12 cellular contexts compared by ENCODE assay signal in the genomic region with DNA sequence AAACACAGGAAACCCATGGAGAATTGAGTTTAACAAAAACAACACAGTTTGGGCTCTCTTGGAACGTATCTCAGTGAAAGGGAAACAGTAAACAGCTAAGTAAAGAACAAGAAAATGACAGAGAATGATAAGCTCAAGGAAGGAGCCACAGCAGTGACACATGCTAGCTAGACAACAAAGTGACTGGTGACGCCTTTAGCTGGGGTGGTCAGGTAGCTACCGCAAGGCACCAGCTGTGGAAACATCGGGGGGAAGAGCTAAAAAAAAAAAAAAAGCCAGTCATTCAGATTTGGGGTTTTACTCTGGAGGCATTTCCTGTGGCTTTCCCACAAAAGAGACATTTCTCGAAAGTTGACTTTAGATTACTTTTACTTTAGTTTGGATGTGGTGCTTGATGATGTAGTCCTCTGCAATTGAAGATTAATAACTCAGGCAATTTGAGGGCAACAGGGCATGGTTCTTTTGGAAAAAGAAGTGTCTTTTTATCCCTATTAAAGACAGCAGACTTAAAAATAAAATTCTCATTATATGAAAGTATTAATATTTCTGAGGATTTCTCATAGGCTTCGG. TPM values are rescaled to one million over a fixed set of nuclear protein-coding genes. Genes with fewer than 3 reads are reported as not detected.
DNase-seq lines count a peak whose midpoint lies in the region; ATAC-seq and TF ChIP-seq lines count a peak whose summit lies in the region.
"Had no signal": no experiment of that assay in that cellular context is flagged by ENCODE, and none has a peak within 500 bp of the region (broad histone marks: within the 10 kb centered on the region; RNA-seq: fewer than 3 reads in every experiment).

No MANE protein-coding gene starts in this region.

- H2AK5ac ChIP-seq in mesendoderm (ENCODE audit: low read length), result no peak overlapping the region

- peak overlapping the region; percentile 33 for H3K4me2 ChIP-seq in Loucy (ENCODE audit: low read depth, low read length, poor library complexity, severe bottlenecking)
- no peak overlapping the region for H3K4me2 ChIP-seq in mammary epithelial cell (ENCODE audit: insufficient read depth, low read depth, low read length)
- no peak overlapping the region for H3K4me2 ChIP-seq in mesendoderm (ENCODE audit: low read length)

- H3K9ac ChIP-seq in Loucy (ENCODE audit: low read depth, low read length, poor library complexity, severe bottlenecking) (no peak overlapping the region), mammary epithelial cell (ENCODE audit: insufficient read depth, low read length) (no peak overlapping the region), mesendoderm (ENCODE audit: low read length) (no peak overlapping the region)

- no peak overlapping the region for H3K18ac ChIP-seq in mesendoderm (ENCODE audit: low read length)

- no peak overlapping the region for H4K5ac ChIP-seq in mesendoderm (ENCODE audit: low read length)

- H3K4me3 ChIP-seq in CD8-positive, alpha-beta T cell (ENCODE audit: low read depth, low read length), result no peak overlapping the region
- H3K4me3 ChIP-seq in Loucy (ENCODE audit: low read length, poor library complexity, severe bottlenecking) (no peak overlapping the region), mammary epithelial cell (replicated peaks in 1 of 3; ENCODE audit: insufficient read depth in 1 of 3, low read depth in 2 of 3, low read length in 3 of 3) (no peak overlapping the region), mesendoderm (ENCODE audit: low read length) (no peak overlapping the region)
- H3K4me3 ChIP-seq: lung had no signal

- H3F3A ChIP-seq in Loucy (ENCODE audit: low read depth), result no peaks in the 10 kb centered on the region

- dilution Hi-C loops in mammary epithelial cell (cut with HindIII; ENCODE audit: low sequenced_read_pairs), result no loop called here

- TF ChIP-seq CTCF in CD8-positive, alpha-beta T cell (IDR thresholded peaks at IDR 0.05), result no peak
- TF ChIP-seq CTCF in Loucy (conservative IDR thresholded peaks at IDR 0.05; ENCODE audit: low read length) (no peak), mammary epithelial cell (conservative IDR thresholded peaks at IDR 0.05 in 1 of 2, IDR thresholded peaks at IDR 0.05 in 1 of 2; ENCODE audit: extremely low read depth in 1 of 2, insufficient read depth in 1 of 2, low read depth in 1 of 2, low read length in 2 of 2) (no peak)

- ATAC-seq in CD8-positive, alpha-beta T cell, result peak; percentile 81
- ATAC-seq in activated T-cell treated with anti-CD3 and anti-CD28 coated beads, Interleukin-2, amount 50 U/mL, for 4 hours, result peak; percentile 95
- ATAC-seq in GM18858 (IDR thresholded peaks at IDR 0.05; ENCODE audit: unreplicated experiment), result no peak
- ATAC-seq: PC-3 had no signal

- H2BK120ac ChIP-seq in mesendoderm (ENCODE audit: low read depth, low read length), result no peak overlapping the region

- H3K9me3 ChIP-seq in CD8-positive, alpha-beta T cell (ENCODE audit: low read length), result no peaks in the 10 kb centered on the region
- H3K9me3 ChIP-seq in Loucy (ENCODE audit: insufficient read depth, low read depth, low read length), result no peaks in the 10 kb centered on the region
- H3K9me3 ChIP-seq in mammary epithelial cell (replicated peaks; ENCODE audit: insufficient read depth, low read length), result no peaks in the 10 kb centered on the region

- peaks cover 47% of the 10 kb centered on the region for H3K4me1 Mint-ChIP-seq in CD8-positive, alpha-beta T cell (ENCODE audit: low read depth)
- H3K4me1 Mint-ChIP-seq in activated T-cell treated with anti-CD3 and anti-CD28 coated beads, Interleukin-2, amount 50 U/mL, for 4 hours (ENCODE audit: low read depth), result peaks cover 61% of the 10 kb centered on the region

- CTCF ChIA-PET in CD8-positive, alpha-beta T cell (lab: Charles Lee), result no interaction called here
- CTCF ChIA-PET in mammary epithelial cell (lab: Charles Lee; ENCODE audit: low non-redundant PET), result no interaction called here

- peak overlapping the region; percentile 66 for H3K27ac Mint-ChIP-seq in CD8-positive, alpha-beta T cell
- H3K27ac Mint-ChIP-seq: IgD-negative memory B cell had no signal

- H3K27me3 ChIP-seq in CD8-positive, alpha-beta T cell (ENCODE audit: insufficient read depth, low read length), result peaks cover 11% of the 10 kb centered on the region
- H3K27me3 ChIP-seq in Loucy (ENCODE audit: insufficient read depth, low read length, poor library complexity, severe bottlenecking), result no peaks in the 10 kb centered on the region
- H3K27me3 ChIP-seq in mammary epithelial cell (ENCODE audit: insufficient read depth, low read length), result no peaks in the 10 kb centered on the region
- H3K27me3 ChIP-seq in mesendoderm (ENCODE audit: insufficient read depth, low read length, poor library complexity), result no peaks in the 10 kb centered on the region

- no peaks in the 10 kb centered on the region for H3K79me1 ChIP-seq in mesendoderm (ENCODE audit: low read length)

- H2BK5ac ChIP-seq in mesendoderm (ENCODE audit: low read length), result no peak overlapping the region

- no peaks in the 10 kb centered on the region for H3K9me2 ChIP-seq in Loucy (replicated peaks; ENCODE audit: low read depth, low read length)

- no peak overlapping the region for H2BK15ac ChIP-seq in mesendoderm (replicated peaks; ENCODE audit: low read depth)

- 90% methylated on average over 6 of the region's 6 CpGs for WGBS in mammary epithelial cell (ENCODE audit: low coverage, missing lambda C conversion rate)
- no CpG with 5 or more reads among the region's 6 CpGs for whole genome bisulfite sequencing in mesendoderm (ENCODE audit: extremely low coverage, insufficient coverage, low lambda C conversion rate)

- H3K9me3 Mint-ChIP-seq in CD8-positive, alpha-beta T cell, result no peaks in the 10 kb centered on the region
- H3K9me3 Mint-ChIP-seq in activated T-cell treated with anti-CD3 and anti-CD28 coated beads, Interleukin-2, amount 50 U/mL, for 4 hours, result peaks cover 5% of the 10 kb centered on the region

- peak in 5 of 7 experiments; percentile 21 to 78 (median 50) for DNase-seq in CD8-positive, alpha-beta T cell
- peak; percentile 36 for DNase-seq in activated T-cell treated with anti-CD3 and anti-CD28 coated beads, Interleukin-2, amount 50 U/mL, for 4 hours
- peak; percentile 20 to 40 for DNase-seq in stimulated activated CD4-positive, alpha-beta T cell treated with anti-CD3 and anti-CD28 coated beads, Interleukin-12 subunit alpha, Interleukin-12 subunit beta, amount 100 ng/mL, for 24 hours (ENCODE audit: low read depth in 2 of 2)
- no peak for DNase-seq in mammary epithelial cell
- DNase-seq in mesendoderm, result no peak
- DNase-seq in kidney tubule cell (ENCODE audit: low spot score), result no peak
- DNase-seq: C1 segment of cervical spinal cord, PC-3 had no signal

- POLR2A ChIA-PET in CD8-positive, alpha-beta T cell (lab: Charles Lee), result interaction anchor here (1.3 kb wide), 1 partner anchor 15 kb away, joined by 3 read pairs; no protein-coding TSS in a partner anchor

- no peak overlapping the region for H4K8ac ChIP-seq in mesendoderm (ENCODE audit: low read depth, low read length)

- H3K79me2 ChIP-seq in Loucy (ENCODE audit: insufficient read depth, low read length), result no peaks in the 10 kb centered on the region
- no peaks in the 10 kb centered on the region for H3K79me2 ChIP-seq in mammary epithelial cell (ENCODE audit: insufficient read depth, low read length)
- no peaks in the 10 kb centered on the region for H3K79me2 ChIP-seq in mesendoderm (ENCODE audit: control insufficient read depth, insufficient read depth, low read length)

- H3K4me1 ChIP-seq in CD8-positive, alpha-beta T cell (ENCODE audit: insufficient read depth, low read length), result peaks cover 40% of the 10 kb centered on the region
- H3K4me1 ChIP-seq in Loucy (ENCODE audit: insufficient read depth, low read length, poor library complexity, severe bottlenecking), result peaks cover 16% of the 10 kb centered on the region
- H3K4me1 ChIP-seq in mammary epithelial cell (ENCODE audit: insufficient read depth, low read length), result peaks cover 4% of the 10 kb centered on the region
- H3K4me1 ChIP-seq in mesendoderm (ENCODE audit: control insufficient read depth, low read depth, low read length), result no peaks in the 10 kb centered on the region

- H3K56ac ChIP-seq in mesendoderm (ENCODE audit: low read length), result no peak overlapping the region

- H2AFZ ChIP-seq in Loucy (ENCODE audit: low read length) (no peak overlapping the region), mammary epithelial cell (ENCODE audit: low read depth, low read length) (no peak overlapping the region)

- in situ Hi-C loops in mammary epithelial cell (cut with MboI; ENCODE audit: low sequenced_read_pairs in 2 of 2), result no loop called here

- H3K4ac ChIP-seq in mesendoderm (ENCODE audit: low read depth, low read length), result no peak overlapping the region

- no TSS peak for BruUV-seq in mammary epithelial cell (replicated peaks; lab: Mats Ljungman, UMichigan)

- intact Hi-C loops in CD8-positive, alpha-beta T cell (cut with DNase I, micrococcal nuclease), result no loop called here
- intact Hi-C loops in mammary epithelial cell (cut with micrococcal nuclease), result no loop called here

- no peak overlapping the region for H3K27ac ChIP-seq in CD8-positive, alpha-beta T cell (ENCODE audit: low read depth, low read length)
- H3K27ac ChIP-seq in mammary epithelial cell (ENCODE audit: insufficient read depth, low read depth, low read length) (no peak overlapping the region), mesendoderm (ENCODE audit: low read depth, low read length) (no peak overlapping the region)

- no peaks in the 10 kb centered on the region for H3K36me3 ChIP-seq in CD8-positive, alpha-beta T cell (ENCODE audit: insufficient read depth, low read length)
- H3K36me3 ChIP-seq in Loucy (ENCODE audit: insufficient read depth, low read length) (no peaks in the 10 kb centered on the region), mammary epithelial cell (ENCODE audit: insufficient read depth, low read length) (no peaks in the 10 kb centered on the region), mesendoderm (ENCODE audit: control insufficient read depth, insufficient read depth, low read length) (no peaks in the 10 kb centered on the region)

- H3K23ac ChIP-seq in mesendoderm (ENCODE audit: low read length), result no peak overlapping the region

- H3K4me3 Mint-ChIP-seq in CD8-positive, alpha-beta T cell, result peak overlapping the region; percentile 20
- no peak overlapping the region for H3K4me3 Mint-ChIP-seq in activated T-cell treated with anti-CD3 and anti-CD28 coated beads, Interleukin-2, amount 50 U/mL, for 4 hours
- H3K4me3 Mint-ChIP-seq: IgD-negative memory B cell had no signal

- H3K36me3 Mint-ChIP-seq in CD8-positive, alpha-beta T cell, result no peaks in the 10 kb centered on the region
- no peaks in the 10 kb centered on the region for H3K36me3 Mint-ChIP-seq in activated T-cell treated with anti-CD3 and anti-CD28 coated beads, Interleukin-2, amount 50 U/mL, for 4 hours (ENCODE audit: insufficient read depth)
- H3K36me3 Mint-ChIP-seq: IgD-negative memory B cell had no signal

- H4K20me1 ChIP-seq in Loucy (ENCODE audit: insufficient read depth, low read length, poor library complexity, severe bottlenecking) (no peaks in the 10 kb centered on the region), mammary epithelial cell (ENCODE audit: insufficient read depth, low read length) (no peaks in the 10 kb centered on the region)

- H3K27me3 Mint-ChIP-seq in CD8-positive, alpha-beta T cell (ENCODE audit: low read depth), result peaks cover 36% of the 10 kb centered on the region
- H3K27me3 Mint-ChIP-seq in activated T-cell treated with anti-CD3 and anti-CD28 coated beads, Interleukin-2, amount 50 U/mL, for 4 hours (ENCODE audit: low read depth), result peaks cover 33% of the 10 kb centered on the region

RNA-seq across cellular contexts. Expression of gene FHAD1, which starts 2.1 kb away (rescaled TPM):
- not detected for total RNA-seq in CD8-positive, alpha-beta T cell
- under 1 TPM; 0.08 to 0.50 (median 0.20) TPM for total RNA-seq in activated T-cell treated with anti-CD3 and anti-CD28 coated beads, Interleukin-2, amount 50 U/mL, for 4 hours
- total RNA-seq in mammary epithelial cell, result under 1 TPM; 0.12 to 0.33 TPM
- polyA plus RNA-seq in mammary epithelial cell, result 0.03 TPM
- not detected for polyA minus RNA-seq in mammary epithelial cell
- polyA plus RNA-seq in mesendoderm (2013, experiment 1 of 2), result 0.48 TPM
- 0.32 TPM for polyA plus RNA-seq in mesendoderm (2013, experiment 2 of 2)
- polyA plus RNA-seq: IgD-negative memory B cell had no signal

Comparison
In these comparisons a context has a peak if more than half of its experiments do, and no peak if none do; other contexts are left out.
1. DNase-seq: peak in CD8-positive, alpha-beta T cell (5 of 7), activated T-cell treated with anti-CD3 and anti-CD28 coated beads, Interleukin-2, amount 50 U/mL, for 4 hours (single experiment) and stimulated activated CD4-positive, alpha-beta T cell treated with anti-CD3 and anti-CD28 coated beads, Interleukin-12 subunit alpha, Interleukin-12 subunit beta, amount 100 ng/mL, for 24 hours (2 of 2); none in mammary epithelial cell (single experiment), mesendoderm (single experiment) and kidney tubule cell (single experiment).